ENCODE assay signal across 9 cellular contexts in the genomic region with DNA sequence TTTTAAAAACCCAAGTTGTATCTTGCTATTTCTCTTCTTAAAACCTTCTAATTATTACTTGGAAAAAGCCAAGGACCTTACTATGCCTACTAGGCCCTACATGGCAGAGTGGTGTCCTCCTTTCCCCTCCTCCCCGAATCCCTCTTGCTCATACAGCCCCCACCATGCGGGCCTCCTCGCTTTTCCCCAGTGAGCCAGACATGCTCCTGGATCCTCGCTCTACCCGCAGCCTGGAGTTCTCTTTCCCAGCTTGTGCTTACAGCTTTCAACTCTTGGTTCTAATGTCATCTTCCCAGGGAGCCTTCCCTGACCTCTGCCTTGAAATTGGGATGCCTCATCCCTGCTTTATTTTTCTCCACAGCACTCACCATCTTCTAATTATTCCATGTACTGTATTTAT.
"Had no signal": no experiment of that assay in that cellular context is flagged by ENCODE, and none has a peak within 500 bp of the region (broad histone marks: within the 10 kb centered on the region; RNA-seq: fewer than 3 reads in every experiment).

No MANE protein-coding gene starts in this region.

- FAIRE-seq: H1, H54, HepG2 had no signal

- H3K9me3 Mint-ChIP-seq: GM23338, HFFc6, IgD-negative memory B cell had no signal

- H3K4me3 ChIP-seq: GM23338, HAP-1 had no signal

- H3K4me3 Mint-ChIP-seq: GM23338, HFFc6, IgD-negative memory B cell had no signal

- H3K36me3 ChIP-seq: HAP-1 had no signal

- H3K27ac ChIP-seq: HL-60 had no signal

- H3K9me3 ChIP-seq: HAP-1 had no signal

- DNase-seq: HFFc6 had no signal

- H3K4me1 ChIP-seq: HAP-1 had no signal

- ATAC-seq: GM23338, HCT116, HepG2 had no signal

- H3K27ac Mint-ChIP-seq: GM23338, HFFc6 had no signal
